Comparison of ENCODE assay signal across 1 cellular context in the genomic region with DNA sequence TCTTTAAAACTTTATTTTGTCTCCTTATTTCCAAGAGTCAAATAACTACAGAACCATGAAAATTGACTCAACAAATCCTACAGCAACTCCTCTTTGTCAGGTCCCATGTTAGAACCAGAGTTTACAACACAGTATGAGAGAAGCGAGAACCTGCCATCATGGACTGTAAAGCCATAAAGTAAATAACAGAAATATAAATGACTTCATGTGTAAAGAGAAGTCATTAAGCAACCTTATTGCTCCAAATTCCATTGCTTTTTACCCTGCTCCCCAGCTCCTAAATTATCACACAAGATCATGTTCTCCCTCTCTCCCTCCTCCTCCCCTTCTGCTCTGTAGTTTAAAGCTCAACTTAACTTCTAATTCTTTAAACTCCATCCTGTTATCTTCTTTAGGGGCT.
TF ChIP-seq lines count a peak whose summit lies in the region.

No MANE protein-coding gene starts in this region.

TF ChIP-seq in H1, 55 proteins besides CTCF, POLR2A, EP300 and RAD21 (continued from another document):
- TF ChIP-seq KDM5A (IDR thresholded peaks at IDR 0.05; ENCODE audit: low read length) (no peak), RNF2 (IDR thresholded peaks at IDR 0.05; ENCODE audit: borderline replicate concordance, low read depth, low read length, missing control alignments, poor library complexity, severe bottlenecking) (no peak), HDAC2 (IDR thresholded peaks at IDR 0.05; ENCODE audit: borderline replicate concordance in 1 of 2, low read depth in 2 of 2, low read length in 2 of 2) (no peak), SIX5 (IDR thresholded peaks at IDR 0.05; ENCODE audit: low read depth, low read length) (no peak), RBBP5 (IDR thresholded peaks at IDR 0.05; ENCODE audit: borderline replicate concordance, low read depth, low read length) (no peak), CHD1 (IDR thresholded peaks at IDR 0.05; ENCODE audit: low read depth, low read length) (no peak), NANOG (IDR thresholded peaks at IDR 0.05; ENCODE audit: insufficient read depth, low read depth, low read length, poor library complexity, severe bottlenecking) (no peak), CEBPB (IDR thresholded peaks at IDR 0.05; ENCODE audit: low read depth, low read length) (no peak), CREB1 (IDR thresholded peaks at IDR 0.05) (no peak)
- TF ChIP-seq, protein P1, sequence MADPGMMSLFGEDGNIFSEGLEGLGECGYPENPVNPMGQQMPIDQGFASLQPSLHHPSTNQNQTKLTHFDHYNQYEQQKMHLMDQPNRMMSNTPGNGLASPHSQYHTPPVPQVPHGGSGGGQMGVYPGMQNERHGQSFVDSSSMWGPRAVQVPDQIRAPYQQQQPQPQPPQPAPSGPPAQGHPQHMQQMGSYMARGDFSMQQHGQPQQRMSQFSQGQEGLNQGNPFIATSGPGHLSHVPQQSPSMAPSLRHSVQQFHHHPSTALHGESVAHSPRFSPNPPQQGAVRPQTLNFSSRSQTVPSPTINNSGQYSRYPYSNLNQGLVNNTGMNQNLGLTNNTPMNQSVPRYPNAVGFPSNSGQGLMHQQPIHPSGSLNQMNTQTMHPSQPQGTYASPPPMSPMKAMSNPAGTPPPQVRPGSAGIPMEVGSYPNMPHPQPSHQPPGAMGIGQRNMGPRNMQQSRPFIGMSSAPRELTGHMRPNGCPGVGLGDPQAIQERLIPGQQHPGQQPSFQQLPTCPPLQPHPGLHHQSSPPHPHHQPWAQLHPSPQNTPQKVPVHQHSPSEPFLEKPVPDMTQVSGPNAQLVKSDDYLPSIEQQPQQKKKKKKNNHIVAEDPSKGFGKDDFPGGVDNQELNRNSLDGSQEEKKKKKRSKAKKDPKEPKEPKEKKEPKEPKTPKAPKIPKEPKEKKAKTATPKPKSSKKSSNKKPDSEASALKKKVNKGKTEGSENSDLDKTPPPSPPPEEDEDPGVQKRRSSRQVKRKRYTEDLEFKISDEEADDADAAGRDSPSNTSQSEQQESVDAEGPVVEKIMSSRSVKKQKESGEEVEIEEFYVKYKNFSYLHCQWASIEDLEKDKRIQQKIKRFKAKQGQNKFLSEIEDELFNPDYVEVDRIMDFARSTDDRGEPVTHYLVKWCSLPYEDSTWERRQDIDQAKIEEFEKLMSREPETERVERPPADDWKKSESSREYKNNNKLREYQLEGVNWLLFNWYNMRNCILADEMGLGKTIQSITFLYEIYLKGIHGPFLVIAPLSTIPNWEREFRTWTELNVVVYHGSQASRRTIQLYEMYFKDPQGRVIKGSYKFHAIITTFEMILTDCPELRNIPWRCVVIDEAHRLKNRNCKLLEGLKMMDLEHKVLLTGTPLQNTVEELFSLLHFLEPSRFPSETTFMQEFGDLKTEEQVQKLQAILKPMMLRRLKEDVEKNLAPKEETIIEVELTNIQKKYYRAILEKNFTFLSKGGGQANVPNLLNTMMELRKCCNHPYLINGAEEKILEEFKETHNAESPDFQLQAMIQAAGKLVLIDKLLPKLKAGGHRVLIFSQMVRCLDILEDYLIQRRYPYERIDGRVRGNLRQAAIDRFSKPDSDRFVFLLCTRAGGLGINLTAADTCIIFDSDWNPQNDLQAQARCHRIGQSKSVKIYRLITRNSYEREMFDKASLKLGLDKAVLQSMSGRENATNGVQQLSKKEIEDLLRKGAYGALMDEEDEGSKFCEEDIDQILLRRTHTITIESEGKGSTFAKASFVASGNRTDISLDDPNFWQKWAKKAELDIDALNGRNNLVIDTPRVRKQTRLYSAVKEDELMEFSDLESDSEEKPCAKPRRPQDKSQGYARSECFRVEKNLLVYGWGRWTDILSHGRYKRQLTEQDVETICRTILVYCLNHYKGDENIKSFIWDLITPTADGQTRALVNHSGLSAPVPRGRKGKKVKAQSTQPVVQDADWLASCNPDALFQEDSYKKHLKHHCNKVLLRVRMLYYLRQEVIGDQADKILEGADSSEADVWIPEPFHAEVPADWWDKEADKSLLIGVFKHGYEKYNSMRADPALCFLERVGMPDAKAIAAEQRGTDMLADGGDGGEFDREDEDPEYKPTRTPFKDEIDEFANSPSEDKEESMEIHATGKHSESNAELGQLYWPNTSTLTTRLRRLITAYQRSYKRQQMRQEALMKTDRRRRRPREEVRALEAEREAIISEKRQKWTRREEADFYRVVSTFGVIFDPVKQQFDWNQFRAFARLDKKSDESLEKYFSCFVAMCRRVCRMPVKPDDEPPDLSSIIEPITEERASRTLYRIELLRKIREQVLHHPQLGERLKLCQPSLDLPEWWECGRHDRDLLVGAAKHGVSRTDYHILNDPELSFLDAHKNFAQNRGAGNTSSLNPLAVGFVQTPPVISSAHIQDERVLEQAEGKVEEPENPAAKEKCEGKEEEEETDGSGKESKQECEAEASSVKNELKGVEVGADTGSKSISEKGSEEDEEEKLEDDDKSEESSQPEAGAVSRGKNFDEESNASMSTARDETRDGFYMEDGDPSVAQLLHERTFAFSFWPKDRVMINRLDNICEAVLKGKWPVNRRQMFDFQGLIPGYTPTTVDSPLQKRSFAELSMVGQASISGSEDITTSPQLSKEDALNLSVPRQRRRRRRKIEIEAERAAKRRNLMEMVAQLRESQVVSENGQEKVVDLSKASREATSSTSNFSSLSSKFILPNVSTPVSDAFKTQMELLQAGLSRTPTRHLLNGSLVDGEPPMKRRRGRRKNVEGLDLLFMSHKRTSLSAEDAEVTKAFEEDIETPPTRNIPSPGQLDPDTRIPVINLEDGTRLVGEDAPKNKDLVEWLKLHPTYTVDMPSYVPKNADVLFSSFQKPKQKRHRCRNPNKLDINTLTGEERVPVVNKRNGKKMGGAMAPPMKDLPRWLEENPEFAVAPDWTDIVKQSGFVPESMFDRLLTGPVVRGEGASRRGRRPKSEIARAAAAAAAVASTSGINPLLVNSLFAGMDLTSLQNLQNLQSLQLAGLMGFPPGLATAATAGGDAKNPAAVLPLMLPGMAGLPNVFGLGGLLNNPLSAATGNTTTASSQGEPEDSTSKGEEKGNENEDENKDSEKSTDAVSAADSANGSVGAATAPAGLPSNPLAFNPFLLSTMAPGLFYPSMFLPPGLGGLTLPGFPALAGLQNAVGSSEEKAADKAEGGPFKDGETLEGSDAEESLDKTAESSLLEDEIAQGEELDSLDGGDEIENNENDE (IDR thresholded peaks at IDR 0.05; ENCODE audit: insufficient replicate concordance, low read length), result no peak
- TF ChIP-seq, protein P2, sequence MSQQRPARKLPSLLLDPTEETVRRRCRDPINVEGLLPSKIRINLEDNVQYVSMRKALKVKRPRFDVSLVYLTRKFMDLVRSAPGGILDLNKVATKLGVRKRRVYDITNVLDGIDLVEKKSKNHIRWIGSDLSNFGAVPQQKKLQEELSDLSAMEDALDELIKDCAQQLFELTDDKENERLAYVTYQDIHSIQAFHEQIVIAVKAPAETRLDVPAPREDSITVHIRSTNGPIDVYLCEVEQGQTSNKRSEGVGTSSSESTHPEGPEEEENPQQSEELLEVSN (IDR thresholded peaks at IDR 0.05), result no peak
